In genomic region chr1:150012611-150013010, GRCh38 we compare ENCODE assay signal across 15 cellular contexts. TPM values are rescaled to one million over a fixed set of nuclear protein-coding genes. Genes with fewer than 3 reads are reported as not detected.
DNase-seq lines count a peak whose midpoint lies in the region; ATAC-seq and TF ChIP-seq lines count a peak whose summit lies in the region.
"Had no signal": no experiment of that assay in that cellular context is flagged by ENCODE, and none has a peak within 500 bp of the region (broad histone marks: within the 10 kb centered on the region; RNA-seq: fewer than 3 reads in every experiment).

No MANE protein-coding gene starts in this region.

- POLR2A ChIA-PET in PC-9 (lab: Charles Lee; ENCODE audit: unreplicated experiment), result no interaction called here

- no peak overlapping the region for H3K4me3 ChIP-seq in PC-9
- H3K4me3 ChIP-seq in foreskin fibroblast (ENCODE audit: low read depth in 1 of 2, low read length in 2 of 2), result no peak overlapping the region
- no peak overlapping the region for H3K4me3 ChIP-seq in breast epithelium
- H3K4me3 ChIP-seq: adrenal gland, gastrocnemius medialis had no signal

- CTCF ChIA-PET in PC-9 (lab: Charles Lee), result no interaction called here

- H2AFZ ChIP-seq in PC-9, result no peak overlapping the region

- DNase-seq in PC-9 (no peak), fibroblast of peridontal ligament (ENCODE audit: extremely low read depth) (peak; percentile 18), myocyte (ENCODE audit: low read depth) (peak; percentile 95), superior temporal gyrus (ENCODE audit: extremely low spot score) (peak; percentile 95), foreskin fibroblast (no peak), breast epithelium (ENCODE audit: low spot score in 2 of 2) (no peak)
- DNase-seq: adrenal gland; EL; gastrocnemius medialis; naive thymus-derived CD8-positive, alpha-beta T cell; NCI-H2029; NCI-H524; retina had no signal

- H3K79me2 ChIP-seq in PC-9 (ENCODE audit: low read depth), result peaks cover 27% of the 10 kb centered on the region

- peak overlapping the region; percentile 21; the same call in 1 of the 2 replicates for H3K27ac ChIP-seq in PC-9
- no peak overlapping the region for H3K27ac ChIP-seq in breast epithelium
- H3K27ac ChIP-seq: adrenal gland, gastrocnemius medialis had no signal

- H3K36me3 ChIP-seq in PC-9 (ENCODE audit: low read depth) (no peaks in the 10 kb centered on the region; the same call in 1 of the 2 replicates), breast epithelium (no peaks in the 10 kb centered on the region)
- H3K36me3 ChIP-seq: adrenal gland, gastrocnemius medialis had no signal

- TF ChIP-seq CTCF in PC-9 (conservative IDR thresholded peaks at IDR 0.05) (no peak), foreskin fibroblast (IDR thresholded peaks at IDR 0.05; ENCODE audit: low read depth, low read length) (no peak), breast epithelium (IDR thresholded peaks at IDR 0.05) (no peak)

- H3K4me1 ChIP-seq in PC-9 (replicated peaks; ENCODE audit: insufficient read depth) (peaks cover 78% of the 10 kb centered on the region), breast epithelium (peaks cover 0 to 6% of the 10 kb centered on the region in 2 donors)

- H3K9me2 ChIP-seq in PC-9 (ENCODE audit: insufficient read depth), result no peaks in the 10 kb centered on the region

- no peak for TF ChIP-seq POLR2A in breast epithelium (IDR thresholded peaks at IDR 0.05)

- H3K4me2 ChIP-seq in PC-9, result peak overlapping the region; percentile 20; the same call in 1 of the 2 replicates

- peaks cover 5% of the 10 kb centered on the region; the same call in 1 of the 2 replicates for H4K20me1 ChIP-seq in PC-9 (ENCODE audit: insufficient read depth)

- peaks cover 54% of the 10 kb centered on the region for H3F3A ChIP-seq in PC-9 (ENCODE audit: insufficient read depth, low read depth)

- H3K9me3 ChIP-seq in PC-9 (ENCODE audit: insufficient read depth, low read depth) (no peaks in the 10 kb centered on the region; the same call in 1 of the 2 replicates), breast epithelium (no peaks in the 10 kb centered on the region)
- H3K9me3 ChIP-seq: adrenal gland, gastrocnemius medialis had no signal

- no TSS peak for BruUV-seq in PC-9 (replicated peaks; lab: Mats Ljungman, UMichigan)

- ATAC-seq in HG03108 (IDR thresholded peaks at IDR 0.05; ENCODE audit: unreplicated experiment) (no peak), HG03460 (IDR thresholded peaks at IDR 0.05; ENCODE audit: unreplicated experiment) (no peak)
- ATAC-seq: gastrocnemius medialis; naive thymus-derived CD8-positive, alpha-beta T cell had no signal

- H3K27me3 ChIP-seq in PC-9 (ENCODE audit: insufficient read depth, low read depth), result no peaks in the 10 kb centered on the region
- H3K27me3 ChIP-seq in breast epithelium, result no peaks in the 10 kb centered on the region
- H3K27me3 ChIP-seq: adrenal gland, gastrocnemius medialis had no signal

- intact Hi-C loops in PC-9 (cut with micrococcal nuclease; ENCODE audit: unreplicated experiment), result loop anchor here (5.0 kb wide), 1 partner anchor 55 kb away; the partner anchor contains the start of gene VPS45
- intact Hi-C loops in breast epithelium (cut with DNase I; ENCODE audit: low total_unique reads), result no loop called here

RNA-seq across cellular contexts. Expression of gene OTUD7B, which starts 2.1 kb away (rescaled TPM):
- 30.2 and 30.7 TPM in 2 replicates for total RNA-seq in PC-9 (2021)
- 13.4 and 14.9 TPM in 2 replicates for total RNA-seq in myocyte
- 12.0 TPM for polyA plus RNA-seq in myocyte (2012)
- total RNA-seq in breast epithelium, result 10 to 100 TPM; 22.0 to 32.8 (median 28.1) TPM

RNA-seq across cellular contexts. Expression of gene VPS45, which starts 55.0 kb away (rescaled TPM):
- total RNA-seq in PC-9 (2021), result 27.8 and 30.3 TPM in 2 replicates
- 49.4 and 64.1 TPM in 2 replicates for total RNA-seq in myocyte
- 25.6 TPM for polyA plus RNA-seq in myocyte (2012)
- 10 to 100 TPM; 37.1 to 72.0 (median 45.6) TPM for total RNA-seq in breast epithelium

Comparison
In these comparisons a context has a peak if more than half of its experiments do, and no peak if none do; other contexts are left out.
1. DNase-seq: peak in fibroblast of peridontal ligament (single experiment), myocyte (single experiment) and superior temporal gyrus (single experiment); none in PC-9 (0 of 2), foreskin fibroblast (0 of 2) and breast epithelium (0 of 2).